In the genomic region with DNA sequence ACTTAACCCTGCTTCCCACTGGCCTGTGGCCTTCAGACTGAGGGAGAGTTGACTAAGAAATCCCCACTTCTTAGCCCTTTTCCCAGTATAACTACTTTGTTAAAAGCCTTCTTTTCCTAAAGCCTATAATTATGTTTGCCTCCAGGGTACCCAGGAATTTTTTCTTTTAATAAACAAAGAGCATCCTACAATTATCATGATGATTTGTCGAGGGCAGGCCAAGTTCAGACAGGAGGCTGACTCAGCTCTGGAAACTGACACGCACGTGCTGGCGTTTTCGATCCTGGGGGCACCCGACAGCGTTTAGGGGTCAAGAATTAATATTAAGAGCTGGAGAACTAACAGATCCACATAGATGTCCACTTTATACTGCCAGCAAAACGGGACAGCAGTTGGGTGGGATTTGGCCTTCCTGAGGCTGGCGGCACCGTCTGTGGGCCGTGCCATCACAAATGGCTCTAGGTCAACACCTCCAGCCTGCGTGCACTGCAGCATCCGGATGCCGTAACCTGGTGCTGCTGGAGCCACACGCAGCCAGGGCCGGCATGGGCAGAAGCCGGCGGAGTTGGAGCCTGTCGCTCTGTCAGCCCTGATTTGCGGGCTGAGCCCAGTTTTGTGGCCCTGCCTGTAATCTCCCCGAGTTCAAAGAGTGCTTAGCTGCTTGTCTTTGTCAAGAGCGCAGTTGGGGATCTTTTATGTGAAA, we compare ENCODE assay signal across 1 cellular context.
A peak's percentile ranks its signal among the peaks of the same experiment; 100 is the strongest.
TF ChIP-seq lines count a peak whose summit lies in the region.

No MANE protein-coding gene starts in this region.

TF ChIP-seq in IMR-90, 13 proteins besides CTCF, POLR2A, EP300 and RAD21:
- TF ChIP-seq BHLHE40 (IDR thresholded peaks at IDR 0.05; ENCODE audit: low read depth, low read length) (peak; percentile 94), CEBPB (IDR thresholded peaks at IDR 0.05; ENCODE audit: low read depth, low read length) (no peak), FOS (IDR thresholded peaks at IDR 0.05; ENCODE audit: low read depth, low read length) (peak; percentile 25; the same call in 1 of the 2 replicates)
